Comparison of ENCODE assay signal across 3 cellular contexts in genomic region chr17:17709815-17710321, GRCh38.
TF ChIP-seq lines count a peak whose summit lies in the region.

No MANE protein-coding gene starts in this region.

TF ChIP-seq in H1, 55 proteins besides CTCF, POLR2A, EP300 and RAD21:
- TF ChIP-seq SP1 (IDR thresholded peaks at IDR 0.05; ENCODE audit: low read depth, low read length) (no peak), USF2 (IDR thresholded peaks at IDR 0.05; ENCODE audit: low read length) (no peak), CEBPB (IDR thresholded peaks at IDR 0.05; ENCODE audit: low read depth, low read length) (no peak), CHD1 (IDR thresholded peaks at IDR 0.05; ENCODE audit: low read depth, low read length) (no peak)

TF ChIP-seq in GM23338, 12 proteins besides CTCF, POLR2A, EP300 and RAD21:
- TF ChIP-seq JUNB (IDR thresholded peaks at IDR 0.05; ENCODE audit: unreplicated experiment): no peak

TF ChIP-seq in GM12891, 5 proteins besides CTCF, POLR2A, EP300 and RAD21:
- no peak for TF ChIP-seq TAF1 (IDR thresholded peaks at IDR 0.05; ENCODE audit: low read depth, low read length)
- no peak for TF ChIP-seq POLR2AphosphoS5 (IDR thresholded peaks at IDR 0.05; ENCODE audit: low read depth, low read length)
- no peak for TF ChIP-seq POU2F2 (IDR thresholded peaks at IDR 0.05; ENCODE audit: low read depth, low read length)
- TF ChIP-seq PAX5 (IDR thresholded peaks at IDR 0.05; ENCODE audit: insufficient read depth, low read length, severe bottlenecking): no peak
- TF ChIP-seq SPI1 (IDR thresholded peaks at IDR 0.05; ENCODE audit: low read depth, low read length): no peak
TF ChIP-seq in GM12891: peak in this region for 0.
